1 cellular context compared by ENCODE assay signal in genomic region chr1:53183277-53183990, GRCh38.
TF ChIP-seq lines count a peak whose summit lies in the region.

No MANE protein-coding gene starts in this region.

TF ChIP-seq in HepG2, 621 proteins besides CTCF, POLR2A, EP300 and RAD21 (continued from another document and continues in another):
- TF ChIP-seq NR2C2 (CRISPR knock-in tag; IDR thresholded peaks at IDR 0.05; ENCODE audit: borderline replicate concordance) (peak; percentile 81; the same call in 1 of the 2 replicates), CBX1 (IDR thresholded peaks at IDR 0.05; ENCODE audit: low read depth) (peak; percentile 29), ZFP90 (CRISPR knock-in tag; IDR thresholded peaks at IDR 0.05; ENCODE audit: borderline replicate concordance) (0 out of 2 replicates have a peak, but pooled peaks have one; percentile 59), ZMYM3 (CRISPR knock-in tag; IDR thresholded peaks at IDR 0.05) (peak; percentile 70), SRF (IDR thresholded peaks at IDR 0.05; ENCODE audit: low read depth, low read length) (peak; percentile 52; the same call in 1 of the 2 replicates), ZNF574 (CRISPR knock-in tag; IDR thresholded peaks at IDR 0.05) (peak; percentile 87), FOXK1 (CRISPR knock-in tag; IDR thresholded peaks at IDR 0.05; ENCODE audit: borderline replicate concordance, low read depth) (peak; percentile 97), DRAP1 (CRISPR knock-in tag; IDR thresholded peaks at IDR 0.05) (peak; percentile 69), PPARG (CRISPR knock-in tag; conservative IDR thresholded peaks at IDR 0.05) (peak; percentile 100), POGK (CRISPR knock-in tag; conservative IDR thresholded peaks at IDR 0.05) (peak; percentile 47; the same call in 1 of the 2 replicates), FOXP1 (IDR thresholded peaks at IDR 0.05) (peak; percentile 77), FOXP1 (CRISPR knock-in tag; IDR thresholded peaks at IDR 0.05) (peak; percentile 90), ZNF34 (CRISPR knock-in tag; IDR thresholded peaks at IDR 0.05; ENCODE audit: borderline replicate concordance) (no peak), ZSCAN31 (CRISPR knock-in tag; IDR thresholded peaks at IDR 0.05; ENCODE audit: low read depth) (peak; percentile 55; the same call in 1 of the 2 replicates), ESRRA (CRISPR knock-in tag; IDR thresholded peaks at IDR 0.05; ENCODE audit: low read depth) (peak; percentile 73; the same call in 1 of the 2 replicates), POLR2AphosphoS5 (IDR thresholded peaks at IDR 0.05; ENCODE audit: low read depth, low read length) (peak; percentile 85), GPBP1L1 (CRISPR knock-in tag; IDR thresholded peaks at IDR 0.05) (no peak), AHR (CRISPR knock-in tag; IDR thresholded peaks at IDR 0.05) (no peak), BRF2 (CRISPR knock-in tag; IDR thresholded peaks at IDR 0.05) (no peak), SMARCE1 (IDR thresholded peaks at IDR 0.05; ENCODE audit: borderline replicate concordance) (no peak), ZNF331 (CRISPR knock-in tag; IDR thresholded peaks at IDR 0.05) (peak; percentile 81; the same call in 1 of the 2 replicates), ZNF678 (CRISPR knock-in tag; IDR thresholded peaks at IDR 0.05) (no peak), SALL2 (CRISPR knock-in tag; IDR thresholded peaks at IDR 0.05) (peak; percentile 81; the same call in 1 of the 2 replicates), JUNB (CRISPR knock-in tag; IDR thresholded peaks at IDR 0.05; ENCODE audit: borderline replicate concordance) (no peak), AHDC1 (CRISPR knock-in tag; IDR thresholded peaks at IDR 0.05; ENCODE audit: borderline replicate concordance) (peak; percentile 84; the same call in 1 of the 2 replicates), AKNA (CRISPR knock-in tag; IDR thresholded peaks at IDR 0.05; ENCODE audit: borderline replicate concordance) (no peak), POLR2G (IDR thresholded peaks at IDR 0.05; ENCODE audit: low read depth, low read length) (peak; percentile 34; the same call in 1 of the 2 replicates), U2AF2 (IDR thresholded peaks at IDR 0.05; ENCODE audit: low read depth, low read length) (no peak), ZNF576 (CRISPR knock-in tag; IDR thresholded peaks at IDR 0.05) (no peak), ZNF30 (CRISPR knock-in tag; IDR thresholded peaks at IDR 0.05) (no peak), ZKSCAN5 (CRISPR knock-in tag; IDR thresholded peaks at IDR 0.05) (no peak), MLXIP (CRISPR knock-in tag; IDR thresholded peaks at IDR 0.05; ENCODE audit: borderline replicate concordance) (peak; percentile 90), ZNF512 (CRISPR knock-in tag; IDR thresholded peaks at IDR 0.05) (no peak)
